ENCODE assay signal across 17 cellular contexts in the genomic region with DNA sequence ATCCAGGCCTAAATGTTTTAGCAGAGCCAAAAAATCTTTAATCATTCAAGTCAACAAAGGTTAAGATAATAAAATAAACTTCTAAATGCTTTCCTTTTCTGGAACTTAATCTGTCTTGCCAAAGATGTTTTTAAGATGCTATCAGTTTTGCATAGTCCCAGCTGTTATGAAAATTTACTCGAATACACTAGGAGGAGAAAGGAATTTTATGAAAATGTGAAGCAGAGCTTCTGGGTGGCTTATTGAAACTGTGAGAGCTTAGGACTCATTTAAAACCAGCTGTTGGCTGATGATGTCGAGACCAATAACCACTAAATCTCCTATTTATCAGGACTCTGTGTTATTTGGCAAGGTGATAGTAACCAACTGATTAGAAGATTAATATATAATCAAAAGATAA.
DNase-seq lines count a peak whose midpoint lies in the region; ATAC-seq and TF ChIP-seq lines count a peak whose summit lies in the region.
"Had no signal": no experiment of that assay in that cellular context is flagged by ENCODE, and none has a peak within 500 bp of the region (broad histone marks: within the 10 kb centered on the region; RNA-seq: fewer than 3 reads in every experiment).

No MANE protein-coding gene starts in this region.

- CTCF ChIA-PET in activated CD4-positive, alpha-beta memory T cell treated with anti-CD3 and anti-CD28 coated beads, Interleukin-2, amount 10 ng/mL, durations not matched to agents 7 days and 5 days (lab: Charles Lee), result no interaction called here

- no peak overlapping the region for H3K4me3 ChIP-seq in right cardiac atrium (ENCODE audit: low read length)

- no peaks in the 10 kb centered on the region for H3K4me1 ChIP-seq in right cardiac atrium (ENCODE audit: control insufficient read depth, insufficient read depth, low read length)

- peak; percentile 41 for ATAC-seq in left ventricle myocardium superior
- ATAC-seq in right cardiac atrium, result no peak
- no peak for ATAC-seq in SK-N-SH treated with all-trans-retinoic acid at 6 μM for 48 hours
- ATAC-seq: Panc1 had no signal

- no peak overlapping the region for H3K27ac ChIP-seq in right cardiac atrium (ENCODE audit: low read length)

- H3K4me3 Mint-ChIP-seq in activated CD4-positive, alpha-beta memory T cell treated with anti-CD3 and anti-CD28 coated beads, Interleukin-2, amount 10 ng/mL, durations not matched to agents 7 days and 5 days, result no peak overlapping the region
- H3K4me3 Mint-ChIP-seq: B cell, CD14-positive monocyte, IgD-negative memory B cell had no signal

- no peaks in the 10 kb centered on the region for H3K27me3 ChIP-seq in right cardiac atrium (ENCODE audit: control insufficient read depth, insufficient read depth)

- no peaks in the 10 kb centered on the region for H3K4me1 Mint-ChIP-seq in activated CD4-positive, alpha-beta memory T cell treated with anti-CD3 and anti-CD28 coated beads, Interleukin-2, amount 10 ng/mL, durations not matched to agents 7 days and 5 days
- H3K4me1 Mint-ChIP-seq: B cell, CD14-positive monocyte, IgD-negative memory B cell had no signal

- DNase-seq in left ventricle myocardium superior (no peak), right cardiac atrium (no peak), amniotic epithelial cell (ENCODE audit: low read depth) (peak; percentile 30), left kidney (ENCODE audit: low read depth, low spot score) (peak; percentile 56), NCI-H524 treated with DMSO at 0.1 percent for 48 hours (lab: John Stamatoyannopoulos, UW) (no peak)
- DNase-seq in activated CD4-positive, alpha-beta memory T cell treated with anti-CD3 and anti-CD28 coated beads, Interleukin-2, amount 10 ng/mL, durations not matched to agents 7 days and 5 days, result no peak
- DNase-seq: MV-4-11; NCI-H1105 treated with DMSO at 0.1 percent for 48 hours; NCI-H2029 treated with DMSO at 0.1 percent for 48 hours; NCI-H2171 treated with DMSO at 0.1 percent for 48 hours; NCI-H69; NK-92 treated with Interleukin-12 subunit alpha and Interleukin-12 subunit beta, amount 100 ng/mL, for 24 hours had no signal

- intact Hi-C loops in left ventricle myocardium superior (cut with micrococcal nuclease), result no loop called here
- intact Hi-C loops in right cardiac atrium (cut with DNase I), result no loop called here

- H3K27ac Mint-ChIP-seq in activated CD4-positive, alpha-beta memory T cell treated with anti-CD3 and anti-CD28 coated beads, Interleukin-2, amount 10 ng/mL, durations not matched to agents 7 days and 5 days, result no peak overlapping the region
- H3K27ac Mint-ChIP-seq: B cell, CD14-positive monocyte, IgD-negative memory B cell had no signal

- H3K9me3 ChIP-seq in right cardiac atrium (ENCODE audit: control insufficient read depth, low read length), result no peaks in the 10 kb centered on the region

- peaks cover 7% of the 10 kb centered on the region for H3K27me3 Mint-ChIP-seq in activated CD4-positive, alpha-beta memory T cell treated with anti-CD3 and anti-CD28 coated beads, Interleukin-2, amount 10 ng/mL, durations not matched to agents 7 days and 5 days
- H3K27me3 Mint-ChIP-seq: B cell, IgD-negative memory B cell had no signal

- peaks cover 5% of the 10 kb centered on the region for H3K36me3 Mint-ChIP-seq in activated CD4-positive, alpha-beta memory T cell treated with anti-CD3 and anti-CD28 coated beads, Interleukin-2, amount 10 ng/mL, durations not matched to agents 7 days and 5 days (ENCODE audit: low read depth)
- H3K36me3 Mint-ChIP-seq: CD14-positive monocyte, IgD-negative memory B cell had no signal

- POLR2A ChIA-PET in activated CD4-positive, alpha-beta memory T cell treated with anti-CD3 and anti-CD28 coated beads, Interleukin-2, amount 10 ng/mL, durations not matched to agents 7 days and 5 days (lab: Charles Lee), result no interaction called here

- WGBS in right cardiac atrium, result 43% methylated on average over 2 of the region's 2 CpGs

- H3K9me3 Mint-ChIP-seq in activated CD4-positive, alpha-beta memory T cell treated with anti-CD3 and anti-CD28 coated beads, Interleukin-2, amount 10 ng/mL, durations not matched to agents 7 days and 5 days, result peaks cover 11% of the 10 kb centered on the region

TF ChIP-seq in SK-N-SH treated with all-trans-retinoic acid at 6 μM for 48 hours, 23 proteins besides CTCF, POLR2A, EP300 and RAD21:
- TF ChIP-seq ZC3H10 (CRISPR knock-in tag; IDR thresholded peaks at IDR 0.05), result no peak

Comparison
In these comparisons a context has a peak if more than half of its experiments do, and no peak if none do; other contexts are left out.
1. DNase-seq: peak in amniotic epithelial cell (single experiment) and left kidney (single experiment); none in left ventricle myocardium superior (single experiment), right cardiac atrium (0 of 3), activated CD4-positive, alpha-beta memory T cell treated with anti-CD3 and anti-CD28 coated beads, Interleukin-2, amount 10 ng/mL, durations not matched to agents 7 days and 5 days (single experiment) and NCI-H524 treated with DMSO at 0.1 percent for 48 hours (single experiment).